16 cellular contexts compared by ENCODE assay signal in genomic region chr4:57410331-57411052, GRCh38.
DNase-seq lines count a peak whose midpoint lies in the region; ATAC-seq and TF ChIP-seq lines count a peak whose summit lies in the region.
"Had no signal": no experiment of that assay in that cellular context is flagged by ENCODE, and none has a peak within 500 bp of the region (broad histone marks: within the 10 kb centered on the region; RNA-seq: fewer than 3 reads in every experiment).

No MANE protein-coding gene starts in this region.

- in situ Hi-C loops in KBM-7 (cut with MboI; ENCODE audit: low pct_unique_long_range_greater_than_20kb, low sequenced_read_pairs), result no loop called here

- no peak overlapping the region for H3K4me3 ChIP-seq in left ventricle myocardium inferior
- H3K4me3 ChIP-seq: A549 had no signal

- no peaks in the 10 kb centered on the region for H3K36me3 ChIP-seq in left ventricle myocardium inferior

- no peaks in the 10 kb centered on the region for H3K9me3 ChIP-seq in left ventricle myocardium inferior (replicated peaks)
- H3K9me3 ChIP-seq: A549 had no signal

- ATAC-seq in GM18498 (IDR thresholded peaks at IDR 0.05; ENCODE audit: unreplicated experiment) (no peak), GM18519 (IDR thresholded peaks at IDR 0.05; ENCODE audit: low FRiP score, unreplicated experiment) (no peak)
- ATAC-seq: A549; esophagus mucosa; HepG2; naive thymus-derived CD4-positive, alpha-beta T cell had no signal

- no peak for TF ChIP-seq CTCF in left ventricle myocardium inferior (IDR thresholded peaks at IDR 0.05; ENCODE audit: borderline replicate concordance)

- peak; percentile 39 for DNase-seq in AG20443 (ENCODE audit: low spot score)
- peak; percentile 41 for DNase-seq in astrocyte of the hippocampus (ENCODE audit: low read depth, low spot score)
- no peak for DNase-seq in left ventricle myocardium inferior
- DNase-seq in putamen (ENCODE audit: low spot score), result peak; percentile 88
- no peak for DNase-seq in KBM-7
- DNase-seq in GM19238 (ENCODE audit: insufficient read length, low spot score), result no peak
- DNase-seq: activated CD4-positive, alpha-beta memory T cell treated with anti-CD3 and anti-CD28 coated beads, Interleukin-2, amount 10 ng/mL, durations not matched to agents 7 days and 5 days; COR-L47; naive thymus-derived CD4-positive, alpha-beta T cell; NCI-H2081 treated with DMSO at 0.1 percent for 48 hours; NCI-H526 had no signal

- H3K27me3 ChIP-seq in left ventricle myocardium inferior (ENCODE audit: low read depth), result no peaks in the 10 kb centered on the region

- peak overlapping the region; percentile 46 for H3K27ac ChIP-seq in left ventricle myocardium inferior (replicated peaks)
- H3K27ac ChIP-seq: A549 had no signal

- no peaks in the 10 kb centered on the region for H3K4me1 ChIP-seq in left ventricle myocardium inferior
- H3K4me1 ChIP-seq: A549 had no signal

- intact Hi-C loops in left ventricle myocardium inferior (cut with micrococcal nuclease), result no loop called here

Comparison
In these comparisons a context has a peak if more than half of its experiments do, and no peak if none do; other contexts are left out.
1. DNase-seq: peak in AG20443 (single experiment), astrocyte of the hippocampus (single experiment) and putamen (single experiment); none in left ventricle myocardium inferior (single experiment), KBM-7 (single experiment) and GM19238 (single experiment).